14 cellular contexts compared by ENCODE assay signal in the genomic region with DNA sequence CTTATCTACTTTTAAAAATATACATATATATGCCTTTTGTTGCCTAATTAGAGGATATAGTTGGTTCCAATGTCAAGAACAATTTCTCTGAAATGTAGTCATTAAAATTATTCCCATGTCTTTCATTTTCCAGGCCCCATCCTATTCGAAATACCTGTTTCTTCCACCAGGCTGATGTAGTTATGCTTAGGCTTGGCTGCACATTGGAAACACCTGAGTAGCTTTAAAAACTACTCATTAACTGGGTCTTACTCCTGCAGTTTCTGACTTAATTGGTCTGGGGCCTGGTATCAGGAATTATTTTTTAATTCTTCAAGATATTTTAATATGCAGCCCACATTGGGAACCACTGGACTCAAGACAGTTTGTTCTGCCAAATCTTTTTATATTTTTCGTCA. TPM values are rescaled to one million over a fixed set of nuclear protein-coding genes. Genes with fewer than 3 reads are reported as not detected.
DNase-seq lines count a peak whose midpoint lies in the region; ATAC-seq, FAIRE-seq and TF ChIP-seq lines count a peak whose summit lies in the region.
"Had no signal": no experiment of that assay in that cellular context is flagged by ENCODE, and none has a peak within 500 bp of the region (broad histone marks: within the 10 kb centered on the region; RNA-seq: fewer than 3 reads in every experiment).

No MANE protein-coding gene starts in this region.

- H3K27ac Mint-ChIP-seq in activated naive CD4-positive, alpha-beta T cell treated with anti-CD3 and anti-CD28 coated beads for 36 hours, result peak overlapping the region; percentile 93
- H3K27ac Mint-ChIP-seq in activated CD4-positive, alpha-beta memory T cell treated with anti-CD3 and anti-CD28 coated beads, Interleukin-2, amount 10 ng/mL, durations not matched to agents 7 days and 5 days, result peak overlapping the region; percentile 76

- ATAC-seq in GM21717 (IDR thresholded peaks at IDR 0.05; ENCODE audit: unreplicated experiment), result no peak

- intact Hi-C loops in activated naive CD4-positive, alpha-beta T cell treated with anti-CD3 and anti-CD28 coated beads for 36 hours (cut with micrococcal nuclease), result loop anchor here (10.0 kb wide), 1 partner anchor 1095 kb away; no protein-coding TSS in a partner anchor
- intact Hi-C loops in kidney (cut with DNase I), result no loop called here
- intact Hi-C loops in stomach (cut with DNase I; ENCODE audit: low total_unique reads), result loop anchor here (10.0 kb wide), 1 partner anchor 45 kb away; no protein-coding TSS in a partner anchor

- H3K27ac ChIP-seq in kidney (ENCODE audit: low read depth in 2 of 2, low read length in 2 of 2) (peak overlapping the region in 1 of 2 donors; percentile 26), stomach (peak overlapping the region in 4 of 5 donors; percentile 56 to 81 (median 72))

- H3K4me1 Mint-ChIP-seq in activated naive CD4-positive, alpha-beta T cell treated with anti-CD3 and anti-CD28 coated beads for 36 hours (ENCODE audit: low read depth), result peaks cover 97% of the 10 kb centered on the region
- H3K4me1 Mint-ChIP-seq in activated CD4-positive, alpha-beta memory T cell treated with anti-CD3 and anti-CD28 coated beads, Interleukin-2, amount 10 ng/mL, durations not matched to agents 7 days and 5 days, result peaks cover 98% of the 10 kb centered on the region

- H3K4me1 ChIP-seq in kidney (ENCODE audit: control insufficient read depth in 1 of 2, insufficient read depth in 1 of 2, low read depth in 1 of 2, low read length in 2 of 2) (peaks cover 10 to 38% of the 10 kb centered on the region in 2 donors), stomach (peaks cover 34 to 97% (median 59%) of the 10 kb centered on the region in 4 donors)

- H3K9me3 Mint-ChIP-seq in activated naive CD4-positive, alpha-beta T cell treated with anti-CD3 and anti-CD28 coated beads for 36 hours, result peaks cover 1% of the 10 kb centered on the region
- no peaks in the 10 kb centered on the region for H3K9me3 Mint-ChIP-seq in activated CD4-positive, alpha-beta memory T cell treated with anti-CD3 and anti-CD28 coated beads, Interleukin-2, amount 10 ng/mL, durations not matched to agents 7 days and 5 days
- H3K9me3 Mint-ChIP-seq: T-helper 1 cell treated with Interleukin-12 subunit alpha and Interleukin-12 subunit beta and Interleukin-4 antibody, amounts not matched to agents 30 μg/mL and 1 μg/mL, for 36 hours had no signal

- no peak for TF ChIP-seq POLR2A in stomach (IDR thresholded peaks at IDR 0.05)

- TF ChIP-seq CTCF in kidney (IDR thresholded peaks at IDR 0.05; ENCODE audit: borderline replicate concordance, extremely low read depth, insufficient read depth) (peak; percentile 7), stomach (IDR thresholded peaks at IDR 0.05) (no peak)

- CTCF ChIA-PET in activated naive CD4-positive, alpha-beta T cell treated with anti-CD3 and anti-CD28 coated beads for 36 hours (lab: Charles Lee), result interaction anchor here (0.5 kb wide), 1 partner anchor 459 kb away, joined by 3 read pairs; no protein-coding TSS in a partner anchor
- CTCF ChIA-PET in activated CD4-positive, alpha-beta memory T cell treated with anti-CD3 and anti-CD28 coated beads, Interleukin-2, amount 10 ng/mL, durations not matched to agents 7 days and 5 days (lab: Charles Lee), result interaction anchor here (0.8 to 1.4 kb wide), 2 partner anchors 17 to 33 kb away, joined by 3 to 4 read pairs; no protein-coding TSS in a partner anchor

- H3K4me3 ChIP-seq in kidney (ENCODE audit: low read length in 2 of 2), result no peak overlapping the region
- no peak overlapping the region for H3K4me3 ChIP-seq in stomach
- H3K4me3 ChIP-seq: mucosa of descending colon, right lobe of liver, vagina had no signal

- no peak for DNase-seq in activated naive CD4-positive, alpha-beta T cell treated with anti-CD3 and anti-CD28 coated beads for 36 hours
- no peak for DNase-seq in activated naive CD4-positive, alpha-beta T cell treated with Interleukin-2 at 50 U/mL for 16 hours
- no peak for DNase-seq in activated CD4-positive, alpha-beta memory T cell treated with anti-CD3 and anti-CD28 coated beads, Interleukin-2, amount 10 ng/mL, durations not matched to agents 7 days and 5 days
- DNase-seq in kidney, result no peak
- DNase-seq in stomach, result no peak
- DNase-seq in NOMO-1 (lab: John Stamatoyannopoulos, UW; ENCODE audit: unreplicated experiment in 2 of 2), result no peak
- no peak for DNase-seq in NCI-H146 treated with DMSO at 0.1 percent for 48 hours (lab: John Stamatoyannopoulos, UW; ENCODE audit: unreplicated experiment)
- DNase-seq: activated CD4-positive, alpha-beta T cell treated with anti-CD3 and anti-CD28 coated beads, Interleukin-2, amount 50 U/mL, for 4 hours; mucosa of descending colon; NCI-H2029; right lobe of liver had no signal

- FAIRE-seq in kidney (lab: Jason Lieb, UNC), result no peak

- peaks cover 74% of the 10 kb centered on the region for H3K36me3 Mint-ChIP-seq in activated naive CD4-positive, alpha-beta T cell treated with anti-CD3 and anti-CD28 coated beads for 36 hours (ENCODE audit: low read depth)
- H3K36me3 Mint-ChIP-seq in activated CD4-positive, alpha-beta memory T cell treated with anti-CD3 and anti-CD28 coated beads, Interleukin-2, amount 10 ng/mL, durations not matched to agents 7 days and 5 days (ENCODE audit: low read depth), result peaks cover 78% of the 10 kb centered on the region

- H3K36me3 ChIP-seq in kidney (ENCODE audit: control insufficient read depth in 1 of 2, insufficient read depth in 2 of 2, low read length in 2 of 2) (peaks cover 6 to 27% of the 10 kb centered on the region in 2 donors), stomach (peaks cover 19 to 63% (median 49%) of the 10 kb centered on the region in 4 donors)

- TF ChIP-seq EP300 in stomach (IDR thresholded peaks at IDR 0.05), result no peak

- no peaks in the 10 kb centered on the region for H3K27me3 Mint-ChIP-seq in activated naive CD4-positive, alpha-beta T cell treated with anti-CD3 and anti-CD28 coated beads for 36 hours (ENCODE audit: low read depth)
- no peaks in the 10 kb centered on the region for H3K27me3 Mint-ChIP-seq in activated CD4-positive, alpha-beta memory T cell treated with anti-CD3 and anti-CD28 coated beads, Interleukin-2, amount 10 ng/mL, durations not matched to agents 7 days and 5 days

- POLR2A ChIA-PET in activated CD4-positive, alpha-beta memory T cell treated with anti-CD3 and anti-CD28 coated beads, Interleukin-2, amount 10 ng/mL, durations not matched to agents 7 days and 5 days (lab: Charles Lee), result interaction anchor here (4.0 to 15.5 kb wide), 3 partner anchors 22 to 52 kb away, joined by 32 to 303 read pairs (median 111); partner anchors contain the start of gene TGFBR2

- peak overlapping the region; percentile 39 for H3K4me3 Mint-ChIP-seq in activated naive CD4-positive, alpha-beta T cell treated with anti-CD3 and anti-CD28 coated beads for 36 hours
- H3K4me3 Mint-ChIP-seq in activated CD4-positive, alpha-beta memory T cell treated with anti-CD3 and anti-CD28 coated beads, Interleukin-2, amount 10 ng/mL, durations not matched to agents 7 days and 5 days, result no peak overlapping the region

- WGBS in stomach, 5 donors, result 87 to 98% (median 94%) methylated on average over 2 of the region's 2 CpGs

- H3K9me3 ChIP-seq in kidney (ENCODE audit: control insufficient read depth in 1 of 2, low read length in 2 of 2) (no peaks in the 10 kb centered on the region), stomach (no peaks in the 10 kb centered on the region)
- H3K9me3 ChIP-seq: mucosa of descending colon, right lobe of liver, vagina had no signal

- H3K27me3 ChIP-seq in stomach, result no peaks in the 10 kb centered on the region
- H3K27me3 ChIP-seq: right lobe of liver, vagina had no signal

- no peak overlapping the region for H3K9ac ChIP-seq in kidney (ENCODE audit: low read length in 2 of 2)

RNA-seq across cellular contexts. Expression of gene TGFBR2, which starts 53.7 kb away (rescaled TPM):
- 10 to 100 TPM; 57.8 to 58.1 TPM for total RNA-seq in activated naive CD4-positive, alpha-beta T cell treated with anti-CD3 and anti-CD28 coated beads for 36 hours
- total RNA-seq in activated CD4-positive, alpha-beta memory T cell treated with anti-CD3 and anti-CD28 coated beads, Interleukin-2, amount 10 ng/mL, durations not matched to agents 7 days and 5 days, result 10 to 100 TPM; 60.1 to 60.8 TPM
- 243 TPM for total RNA-seq in kidney
- 81.8 TPM for polyA plus RNA-seq in kidney (ENCODE audit: insufficient read depth, low read depth, low replicate concordance)
- 100 to 1,000 TPM in 2 of 5 donors, 10 to 100 TPM in 3; 59.1 to 115 (median 89.3) TPM for total RNA-seq in stomach
- polyA plus RNA-seq in stomach, result 10 to 100 TPM; 13.7 to 44.1 (median 27.4) TPM
